ENCODE assay signal across 1 cellular context in the genomic region with DNA sequence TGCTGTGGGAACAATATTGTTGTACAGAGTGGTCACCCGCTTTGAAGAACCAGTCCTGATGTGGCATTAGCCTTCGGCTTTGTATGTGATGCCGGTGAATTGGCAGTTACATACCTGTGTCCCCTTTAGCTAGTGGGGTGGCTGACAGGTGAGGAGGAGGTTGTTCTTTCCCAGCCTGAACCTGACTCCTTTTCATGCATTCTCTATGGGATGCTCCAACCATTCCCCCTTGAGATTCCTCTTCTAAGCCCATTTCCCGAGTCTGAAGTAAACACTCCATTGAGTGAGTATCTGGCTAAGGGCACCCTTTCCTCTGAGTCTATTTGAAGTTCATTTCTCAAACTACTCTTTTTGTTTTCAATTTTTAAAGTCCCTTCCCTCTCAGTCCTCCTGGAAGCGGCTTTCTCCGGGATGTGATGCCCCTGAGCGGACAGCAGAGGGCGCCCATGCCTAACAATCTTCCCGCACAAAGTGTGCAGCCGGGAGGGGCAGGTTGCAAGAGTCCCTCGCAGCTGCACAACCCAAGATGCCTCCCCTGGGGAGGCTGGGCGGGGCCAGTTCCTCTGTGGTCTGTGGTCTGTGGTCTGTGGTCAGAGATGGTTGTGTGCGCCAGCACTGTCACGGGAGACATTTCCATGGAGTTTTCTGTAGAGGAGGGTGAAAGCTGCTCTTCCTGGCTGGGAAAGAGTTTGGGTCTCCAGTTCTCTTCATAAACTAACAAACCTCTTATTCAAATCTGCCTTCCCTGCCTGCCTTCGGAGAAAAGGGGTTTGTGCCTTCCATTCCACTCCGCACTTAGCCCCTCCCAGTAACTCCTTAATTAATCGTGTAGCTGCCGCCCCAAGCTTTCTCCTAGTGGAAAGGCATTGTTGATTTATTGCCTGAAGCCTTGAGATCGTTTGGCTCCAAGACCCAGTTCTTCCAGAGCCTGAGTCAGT.
TF ChIP-seq lines count a peak whose summit lies in the region.

No MANE protein-coding gene starts in this region.

TF ChIP-seq in K562, 482 proteins besides CTCF, POLR2A, EP300 and RAD21 (continued from another document and continues in another):
- TF ChIP-seq, protein P1, sequence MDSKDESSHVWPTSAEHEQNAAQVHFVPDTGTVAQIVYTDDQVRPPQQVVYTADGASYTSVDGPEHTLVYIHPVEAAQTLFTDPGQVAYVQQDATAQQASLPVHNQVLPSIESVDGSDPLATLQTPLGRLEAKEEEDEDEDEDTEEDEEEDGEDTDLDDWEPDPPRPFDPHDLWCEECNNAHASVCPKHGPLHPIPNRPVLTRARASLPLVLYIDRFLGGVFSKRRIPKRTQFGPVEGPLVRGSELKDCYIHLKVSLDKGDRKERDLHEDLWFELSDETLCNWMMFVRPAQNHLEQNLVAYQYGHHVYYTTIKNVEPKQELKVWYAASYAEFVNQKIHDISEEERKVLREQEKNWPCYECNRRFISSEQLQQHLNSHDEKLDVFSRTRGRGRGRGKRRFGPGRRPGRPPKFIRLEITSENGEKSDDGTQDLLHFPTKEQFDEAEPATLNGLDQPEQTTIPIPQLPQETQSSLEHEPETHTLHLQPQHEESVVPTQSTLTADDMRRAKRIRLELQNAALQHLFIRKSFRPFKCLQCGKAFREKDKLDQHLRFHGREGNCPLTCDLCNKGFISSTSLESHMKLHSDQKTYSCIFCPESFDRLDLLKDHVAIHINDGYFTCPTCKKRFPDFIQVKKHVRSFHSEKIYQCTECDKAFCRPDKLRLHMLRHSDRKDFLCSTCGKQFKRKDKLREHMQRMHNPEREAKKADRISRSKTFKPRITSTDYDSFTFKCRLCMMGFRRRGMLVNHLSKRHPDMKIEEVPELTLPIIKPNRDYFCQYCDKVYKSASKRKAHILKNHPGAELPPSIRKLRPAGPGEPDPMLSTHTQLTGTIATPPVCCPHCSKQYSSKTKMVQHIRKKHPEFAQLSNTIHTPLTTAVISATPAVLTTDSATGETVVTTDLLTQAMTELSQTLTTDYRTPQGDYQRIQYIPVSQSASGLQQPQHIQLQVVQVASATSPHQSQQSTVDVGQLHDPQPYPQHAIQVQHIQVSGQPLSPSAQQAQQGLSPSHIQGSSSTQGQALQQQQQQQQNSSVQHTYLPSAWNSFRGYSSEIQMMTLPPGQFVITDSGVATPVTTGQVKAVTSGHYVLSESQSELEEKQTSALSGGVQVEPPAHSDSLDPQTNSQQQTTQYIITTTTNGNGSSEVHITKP (IDR thresholded peaks at IDR 0.05; ENCODE audit: partially characterized antibody): no peak
- TF ChIP-seq SRSF9 (IDR thresholded peaks at IDR 0.05; ENCODE audit: borderline replicate concordance, low read depth, low read length): no peak
- peak; percentile 54 for TF ChIP-seq L3MBTL2 (IDR thresholded peaks at IDR 0.05)
- no peak for TF ChIP-seq KAT7 (CRISPR knock-in tag; IDR thresholded peaks at IDR 0.05; ENCODE audit: borderline replicate concordance)
- peak in 1 of 3 experiments; percentile 57 for TF ChIP-seq YY1 (IDR thresholded peaks at IDR 0.05; ENCODE audit: borderline replicate concordance in 1 of 3, control insufficient read depth in 1 of 3, extremely low read depth in 1 of 3, insufficient read depth in 3 of 3, insufficient read length in 1 of 3, insufficient replicate concordance in 2 of 3, low read depth in 1 of 3, low read length in 2 of 3)
- TF ChIP-seq, protein P2, sequence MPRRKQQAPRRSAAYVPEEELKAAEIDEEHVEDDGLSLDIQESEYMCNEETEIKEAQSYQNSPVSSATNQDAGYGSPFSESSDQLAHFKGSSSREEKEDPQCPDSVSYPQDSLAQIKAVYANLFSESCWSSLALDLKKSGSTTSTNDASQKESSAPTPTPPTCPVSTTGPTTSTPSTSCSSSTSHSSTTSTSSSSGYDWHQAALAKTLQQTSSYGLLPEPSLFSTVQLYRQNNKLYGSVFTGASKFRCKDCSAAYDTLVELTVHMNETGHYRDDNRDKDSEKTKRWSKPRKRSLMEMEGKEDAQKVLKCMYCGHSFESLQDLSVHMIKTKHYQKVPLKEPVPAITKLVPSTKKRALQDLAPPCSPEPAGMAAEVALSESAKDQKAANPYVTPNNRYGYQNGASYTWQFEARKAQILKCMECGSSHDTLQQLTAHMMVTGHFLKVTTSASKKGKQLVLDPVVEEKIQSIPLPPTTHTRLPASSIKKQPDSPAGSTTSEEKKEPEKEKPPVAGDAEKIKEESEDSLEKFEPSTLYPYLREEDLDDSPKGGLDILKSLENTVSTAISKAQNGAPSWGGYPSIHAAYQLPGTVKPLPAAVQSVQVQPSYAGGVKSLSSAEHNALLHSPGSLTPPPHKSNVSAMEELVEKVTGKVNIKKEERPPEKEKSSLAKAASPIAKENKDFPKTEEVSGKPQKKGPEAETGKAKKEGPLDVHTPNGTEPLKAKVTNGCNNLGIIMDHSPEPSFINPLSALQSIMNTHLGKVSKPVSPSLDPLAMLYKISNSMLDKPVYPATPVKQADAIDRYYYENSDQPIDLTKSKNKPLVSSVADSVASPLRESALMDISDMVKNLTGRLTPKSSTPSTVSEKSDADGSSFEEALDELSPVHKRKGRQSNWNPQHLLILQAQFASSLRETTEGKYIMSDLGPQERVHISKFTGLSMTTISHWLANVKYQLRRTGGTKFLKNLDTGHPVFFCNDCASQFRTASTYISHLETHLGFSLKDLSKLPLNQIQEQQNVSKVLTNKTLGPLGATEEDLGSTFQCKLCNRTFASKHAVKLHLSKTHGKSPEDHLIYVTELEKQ (CRISPR knock-in tag; IDR thresholded peaks at IDR 0.05): no peak
- TF ChIP-seq SRF (CRISPR knock-in tag; IDR thresholded peaks at IDR 0.05): peak in 1 of 2 experiments; percentile 72; a peak in 1 of 4 replicates
- TF ChIP-seq, protein P3, sequence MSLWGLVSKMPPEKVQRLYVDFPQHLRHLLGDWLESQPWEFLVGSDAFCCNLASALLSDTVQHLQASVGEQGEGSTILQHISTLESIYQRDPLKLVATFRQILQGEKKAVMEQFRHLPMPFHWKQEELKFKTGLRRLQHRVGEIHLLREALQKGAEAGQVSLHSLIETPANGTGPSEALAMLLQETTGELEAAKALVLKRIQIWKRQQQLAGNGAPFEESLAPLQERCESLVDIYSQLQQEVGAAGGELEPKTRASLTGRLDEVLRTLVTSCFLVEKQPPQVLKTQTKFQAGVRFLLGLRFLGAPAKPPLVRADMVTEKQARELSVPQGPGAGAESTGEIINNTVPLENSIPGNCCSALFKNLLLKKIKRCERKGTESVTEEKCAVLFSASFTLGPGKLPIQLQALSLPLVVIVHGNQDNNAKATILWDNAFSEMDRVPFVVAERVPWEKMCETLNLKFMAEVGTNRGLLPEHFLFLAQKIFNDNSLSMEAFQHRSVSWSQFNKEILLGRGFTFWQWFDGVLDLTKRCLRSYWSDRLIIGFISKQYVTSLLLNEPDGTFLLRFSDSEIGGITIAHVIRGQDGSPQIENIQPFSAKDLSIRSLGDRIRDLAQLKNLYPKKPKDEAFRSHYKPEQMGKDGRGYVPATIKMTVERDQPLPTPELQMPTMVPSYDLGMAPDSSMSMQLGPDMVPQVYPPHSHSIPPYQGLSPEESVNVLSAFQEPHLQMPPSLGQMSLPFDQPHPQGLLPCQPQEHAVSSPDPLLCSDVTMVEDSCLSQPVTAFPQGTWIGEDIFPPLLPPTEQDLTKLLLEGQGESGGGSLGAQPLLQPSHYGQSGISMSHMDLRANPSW (CRISPR knock-in tag; IDR thresholded peaks at IDR 0.05): no peak
- no peak for TF ChIP-seq ZNF212 (CRISPR knock-in tag; IDR thresholded peaks at IDR 0.05)
- peak; percentile 54; the same call in 1 of the 2 replicates for TF ChIP-seq CC2D1A (IDR thresholded peaks at IDR 0.05)
- TF ChIP-seq, protein P4, sequence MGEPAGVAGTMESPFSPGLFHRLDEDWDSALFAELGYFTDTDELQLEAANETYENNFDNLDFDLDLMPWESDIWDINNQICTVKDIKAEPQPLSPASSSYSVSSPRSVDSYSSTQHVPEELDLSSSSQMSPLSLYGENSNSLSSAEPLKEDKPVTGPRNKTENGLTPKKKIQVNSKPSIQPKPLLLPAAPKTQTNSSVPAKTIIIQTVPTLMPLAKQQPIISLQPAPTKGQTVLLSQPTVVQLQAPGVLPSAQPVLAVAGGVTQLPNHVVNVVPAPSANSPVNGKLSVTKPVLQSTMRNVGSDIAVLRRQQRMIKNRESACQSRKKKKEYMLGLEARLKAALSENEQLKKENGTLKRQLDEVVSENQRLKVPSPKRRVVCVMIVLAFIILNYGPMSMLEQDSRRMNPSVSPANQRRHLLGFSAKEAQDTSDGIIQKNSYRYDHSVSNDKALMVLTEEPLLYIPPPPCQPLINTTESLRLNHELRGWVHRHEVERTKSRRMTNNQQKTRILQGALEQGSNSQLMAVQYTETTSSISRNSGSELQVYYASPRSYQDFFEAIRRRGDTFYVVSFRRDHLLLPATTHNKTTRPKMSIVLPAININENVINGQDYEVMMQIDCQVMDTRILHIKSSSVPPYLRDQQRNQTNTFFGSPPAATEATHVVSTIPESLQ (CRISPR knock-in tag; IDR thresholded peaks at IDR 0.05): no peak
- no peak for TF ChIP-seq ZNF165 (CRISPR knock-in tag; IDR thresholded peaks at IDR 0.05; ENCODE audit: borderline replicate concordance)
- TF ChIP-seq ZNF121 (CRISPR knock-in tag; conservative IDR thresholded peaks at IDR 0.05): no peak
- TF ChIP-seq SOX6 (IDR thresholded peaks at IDR 0.05): peak; percentile 63; the same call in 1 of the 2 replicates
- TF ChIP-seq, protein P5, sequence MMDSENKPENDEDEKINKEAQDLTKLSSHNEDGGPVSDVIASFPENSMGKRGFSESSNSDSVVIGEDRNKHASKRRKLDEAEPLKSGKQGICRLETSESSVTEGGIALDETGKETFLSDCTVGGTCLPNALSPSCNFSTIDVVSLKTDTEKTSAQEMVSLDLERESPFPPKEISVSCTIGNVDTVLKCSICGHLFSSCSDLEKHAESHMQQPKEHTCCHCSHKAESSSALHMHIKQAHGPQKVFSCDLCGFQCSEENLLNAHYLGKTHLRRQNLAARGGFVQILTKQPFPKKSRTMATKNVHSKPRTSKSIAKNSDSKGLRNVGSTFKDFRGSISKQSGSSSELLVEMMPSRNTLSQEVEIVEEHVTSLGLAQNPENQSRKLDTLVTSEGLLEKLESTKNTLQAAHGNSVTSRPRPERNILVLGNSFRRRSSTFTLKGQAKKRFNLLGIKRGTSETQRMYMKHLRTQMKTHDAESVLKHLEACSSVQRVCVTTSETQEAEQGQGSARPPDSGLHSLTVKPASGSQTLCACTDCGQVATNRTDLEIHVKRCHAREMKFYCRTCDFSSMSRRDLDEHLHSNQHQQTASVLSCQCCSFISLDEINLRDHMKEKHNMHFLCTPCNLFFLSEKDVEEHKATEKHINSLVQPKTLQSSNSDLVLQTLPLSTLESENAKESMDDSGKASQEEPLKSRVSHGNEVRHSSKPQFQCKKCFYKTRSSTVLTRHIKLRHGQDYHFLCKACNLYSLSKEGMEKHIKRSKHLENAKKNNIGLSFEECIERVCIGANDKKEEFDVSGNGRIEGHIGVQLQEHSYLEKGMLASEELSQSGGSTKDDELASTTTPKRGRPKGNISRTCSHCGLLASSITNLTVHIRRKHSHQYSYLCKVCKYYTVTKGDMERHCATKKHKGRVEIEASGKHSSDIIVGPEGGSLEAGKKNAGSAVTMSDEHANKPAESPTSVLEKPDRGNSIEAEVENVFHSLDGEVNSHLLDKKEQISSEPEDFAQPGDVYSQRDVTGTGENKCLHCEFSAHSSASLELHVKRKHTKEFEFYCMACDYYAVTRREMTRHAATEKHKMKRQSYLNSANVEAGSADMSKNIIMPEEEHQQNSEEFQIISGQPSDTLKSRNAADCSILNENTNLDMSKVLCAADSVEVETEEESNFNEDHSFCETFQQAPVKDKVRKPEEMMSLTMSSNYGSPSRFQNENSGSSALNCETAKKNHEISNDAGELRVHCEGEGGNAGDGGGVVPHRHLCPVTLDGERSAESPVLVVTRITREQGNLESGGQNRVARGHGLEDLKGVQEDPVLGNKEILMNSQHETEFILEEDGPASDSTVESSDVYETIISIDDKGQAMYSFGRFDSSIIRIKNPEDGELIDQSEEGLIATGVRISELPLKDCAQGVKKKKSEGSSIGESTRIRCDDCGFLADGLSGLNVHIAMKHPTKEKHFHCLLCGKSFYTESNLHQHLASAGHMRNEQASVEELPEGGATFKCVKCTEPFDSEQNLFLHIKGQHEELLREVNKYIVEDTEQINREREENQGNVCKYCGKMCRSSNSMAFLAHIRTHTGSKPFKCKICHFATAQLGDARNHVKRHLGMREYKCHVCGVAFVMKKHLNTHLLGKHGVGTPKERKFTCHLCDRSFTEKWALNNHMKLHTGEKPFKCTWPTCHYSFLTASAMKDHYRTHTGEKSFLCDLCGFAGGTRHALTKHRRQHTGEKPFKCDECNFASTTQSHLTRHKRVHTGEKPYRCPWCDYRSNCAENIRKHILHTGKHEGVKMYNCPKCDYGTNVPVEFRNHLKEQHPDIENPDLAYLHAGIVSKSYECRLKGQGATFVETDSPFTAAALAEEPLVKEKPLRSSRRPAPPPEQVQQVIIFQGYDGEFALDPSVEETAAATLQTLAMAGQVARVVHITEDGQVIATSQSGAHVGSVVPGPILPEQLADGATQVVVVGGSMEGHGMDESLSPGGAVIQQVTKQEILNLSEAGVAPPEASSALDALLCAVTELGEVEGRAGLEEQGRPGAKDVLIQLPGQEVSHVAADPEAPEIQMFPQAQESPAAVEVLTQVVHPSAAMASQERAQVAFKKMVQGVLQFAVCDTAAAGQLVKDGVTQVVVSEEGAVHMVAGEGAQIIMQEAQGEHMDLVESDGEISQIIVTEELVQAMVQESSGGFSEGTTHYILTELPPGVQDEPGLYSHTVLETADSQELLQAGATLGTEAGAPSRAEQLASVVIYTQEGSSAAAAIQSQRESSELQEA (IDR thresholded peaks at IDR 0.05; ENCODE audit: low read depth): no peak
- TF ChIP-seq, protein P6, sequence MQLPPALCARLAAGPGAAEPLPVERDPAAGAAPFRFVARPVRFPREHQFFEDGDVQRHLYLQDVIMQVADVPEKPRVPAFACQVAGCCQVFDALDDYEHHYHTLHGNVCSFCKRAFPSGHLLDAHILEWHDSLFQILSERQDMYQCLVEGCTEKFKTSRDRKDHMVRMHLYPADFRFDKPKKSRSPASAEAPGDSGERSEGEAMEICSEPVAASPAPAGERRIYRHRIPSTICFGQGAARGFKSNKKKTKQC (CRISPR knock-in tag; IDR thresholded peaks at IDR 0.05): no peak
- peak; percentile 36; the same call in 1 of the 2 replicates for TF ChIP-seq DPF2 (IDR thresholded peaks at IDR 0.05)
- TF ChIP-seq ZBTB7A (IDR thresholded peaks at IDR 0.05; ENCODE audit: borderline replicate concordance, control insufficient read depth, low read depth, low read length): no peak
- no peak for TF ChIP-seq HMG20B (CRISPR knock-in tag; IDR thresholded peaks at IDR 0.05)
- TF ChIP-seq KLF1 (tag; IDR thresholded peaks at IDR 0.05): peak; percentile 75
- TF ChIP-seq, protein P7, sequence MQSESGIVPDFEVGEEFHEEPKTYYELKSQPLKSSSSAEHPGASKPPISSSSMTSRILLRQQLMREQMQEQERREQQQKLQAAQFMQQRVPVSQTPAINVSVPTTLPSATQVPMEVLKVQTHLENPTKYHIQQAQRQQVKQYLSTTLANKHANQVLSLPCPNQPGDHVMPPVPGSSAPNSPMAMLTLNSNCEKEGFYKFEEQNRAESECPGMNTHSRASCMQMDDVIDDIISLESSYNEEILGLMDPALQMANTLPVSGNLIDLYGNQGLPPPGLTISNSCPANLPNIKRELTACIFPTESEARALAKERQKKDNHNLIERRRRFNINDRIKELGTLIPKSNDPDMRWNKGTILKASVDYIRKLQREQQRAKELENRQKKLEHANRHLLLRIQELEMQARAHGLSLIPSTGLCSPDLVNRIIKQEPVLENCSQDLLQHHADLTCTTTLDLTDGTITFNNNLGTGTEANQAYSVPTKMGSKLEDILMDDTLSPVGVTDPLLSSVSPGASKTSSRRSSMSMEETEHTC (IDR thresholded peaks at IDR 0.05): peak; percentile 82; the same call in 1 of the 2 replicates
- peak; percentile 100; the same call in 1 of the 2 replicates for TF ChIP-seq ESRRA (IDR thresholded peaks at IDR 0.05; ENCODE audit: borderline replicate concordance, low read depth)
- TF ChIP-seq ELF4 (CRISPR knock-in tag; IDR thresholded peaks at IDR 0.05): peak; percentile 65; the same call in 1 of the 2 replicates
- TF ChIP-seq, protein P8, sequence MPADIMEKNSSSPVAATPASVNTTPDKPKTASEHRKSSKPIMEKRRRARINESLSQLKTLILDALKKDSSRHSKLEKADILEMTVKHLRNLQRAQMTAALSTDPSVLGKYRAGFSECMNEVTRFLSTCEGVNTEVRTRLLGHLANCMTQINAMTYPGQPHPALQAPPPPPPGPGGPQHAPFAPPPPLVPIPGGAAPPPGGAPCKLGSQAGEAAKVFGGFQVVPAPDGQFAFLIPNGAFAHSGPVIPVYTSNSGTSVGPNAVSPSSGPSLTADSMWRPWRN (IDR thresholded peaks at IDR 0.05; ENCODE audit: low read depth): peak; percentile 95
